ENCODE assay signal across 1 cellular context in genomic region chr9:112218908-112219307, GRCh38.
TF ChIP-seq lines count a peak whose summit lies in the region.

No MANE protein-coding gene starts in this region.

TF ChIP-seq in GM12878, 131 proteins besides CTCF, POLR2A, EP300 and RAD21 (continued from another document and continues in another):
- TF ChIP-seq RELB (IDR thresholded peaks at IDR 0.05; ENCODE audit: low read depth) (peak; percentile 67; the same call in 1 of the 2 replicates), CBX3 (IDR thresholded peaks at IDR 0.05; ENCODE audit: borderline replicate concordance, low read depth) (no peak), BCL3 (IDR thresholded peaks at IDR 0.05; ENCODE audit: borderline replicate concordance, insufficient read depth, low read depth, low read length, poor library complexity, severe bottlenecking) (peak; percentile 18), CBFB (IDR thresholded peaks at IDR 0.05; ENCODE audit: low read depth) (no peak), TCF12 (IDR thresholded peaks at IDR 0.05; ENCODE audit: low read depth, low read length) (no peak), ATF7 (IDR thresholded peaks at IDR 0.05; ENCODE audit: low read depth) (peak; percentile 79), KAT2A (conservative IDR thresholded peaks at IDR 0.05; ENCODE audit: control insufficient read depth, low read depth, low read length) (no peak), ETV6 (conservative IDR thresholded peaks at IDR 0.05 in 1 of 2, IDR thresholded peaks at IDR 0.05 in 1 of 2; ENCODE audit: borderline replicate concordance in 1 of 2, low read depth in 1 of 2) (no peak), ZNF687 (IDR thresholded peaks at IDR 0.05) (no peak), RB1 (IDR thresholded peaks at IDR 0.05; ENCODE audit: borderline replicate concordance) (no peak), ZBTB40 (IDR thresholded peaks at IDR 0.05; ENCODE audit: borderline replicate concordance) (no peak), ZNF622 (IDR thresholded peaks at IDR 0.05) (no peak), SMC3 (IDR thresholded peaks at IDR 0.05; ENCODE audit: borderline replicate concordance, low read length) (peak; percentile 37; the same call in 1 of the 2 replicates), ZNF207 (IDR thresholded peaks at IDR 0.05; ENCODE audit: borderline replicate concordance) (no peak), POLR2AphosphoS5 (IDR thresholded peaks at IDR 0.05; ENCODE audit: low read length) (no peak), BCLAF1 (IDR thresholded peaks at IDR 0.05) (no peak), RUNX3 (IDR thresholded peaks at IDR 0.05; ENCODE audit: low read length) (peak; percentile 95), USF1 (IDR thresholded peaks at IDR 0.05; ENCODE audit: borderline replicate concordance, extremely low read length, insufficient read depth, low read depth, low read length) (no peak), MTA3 (IDR thresholded peaks at IDR 0.05; ENCODE audit: borderline replicate concordance, low read length) (peak; percentile 75; the same call in 1 of the 2 replicates), STAT1 (conservative IDR thresholded peaks at IDR 0.05) (no peak), FOXK2 (IDR thresholded peaks at IDR 0.05) (no peak), STAT3 (IDR thresholded peaks at IDR 0.05; ENCODE audit: low read depth, low read length) (peak; percentile 27; the same call in 1 of the 2 replicates), PKNOX1 (IDR thresholded peaks at IDR 0.05) (peak; percentile 93), RAD51 (IDR thresholded peaks at IDR 0.05) (no peak), HDAC2 (IDR thresholded peaks at IDR 0.05) (no peak), JUNB (IDR thresholded peaks at IDR 0.05) (peak; percentile 31), MEF2B (IDR thresholded peaks at IDR 0.05; ENCODE audit: partially characterized antibody, poor library complexity, severe bottlenecking) (no peak), PAX5 (IDR thresholded peaks at IDR 0.05; ENCODE audit: borderline replicate concordance, low read depth, low read length) (0 out of 2 replicates have a peak, but pooled peaks have one; percentile 24), NKRF (conservative IDR thresholded peaks at IDR 0.05) (no peak), USF2 (IDR thresholded peaks at IDR 0.05; ENCODE audit: borderline replicate concordance, low read depth, low read length) (no peak), ZBTB33 (IDR thresholded peaks at IDR 0.05) (no peak)
